1 cellular context compared by ENCODE assay signal in the genomic region with DNA sequence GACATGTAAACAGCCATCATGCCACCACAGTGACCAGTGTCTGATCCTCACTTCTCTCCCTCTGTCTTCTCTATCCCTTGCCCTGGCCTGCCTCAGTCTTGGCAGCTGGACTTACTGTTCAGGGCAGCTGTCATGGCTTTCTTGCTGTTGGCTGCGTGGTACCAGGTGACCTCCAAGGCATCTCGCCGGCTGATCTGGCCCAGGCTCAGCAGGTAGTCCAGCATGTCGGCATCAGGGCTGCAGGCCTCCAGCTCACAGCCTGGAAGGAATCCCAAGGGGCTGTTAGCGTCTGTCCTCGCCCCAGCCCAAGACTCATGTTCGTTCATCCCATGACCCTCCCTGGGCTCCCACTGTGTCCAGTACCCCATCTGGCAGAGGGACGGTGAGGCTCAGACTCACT.
TF ChIP-seq lines count a peak whose summit lies in the region.

No MANE protein-coding gene starts in this region.

TF ChIP-seq in HepG2, 621 proteins besides CTCF, POLR2A, EP300 and RAD21:
- TF ChIP-seq ZC3H13 (CRISPR knock-in tag; IDR thresholded peaks at IDR 0.05): no peak
- TF ChIP-seq, protein P1, sequence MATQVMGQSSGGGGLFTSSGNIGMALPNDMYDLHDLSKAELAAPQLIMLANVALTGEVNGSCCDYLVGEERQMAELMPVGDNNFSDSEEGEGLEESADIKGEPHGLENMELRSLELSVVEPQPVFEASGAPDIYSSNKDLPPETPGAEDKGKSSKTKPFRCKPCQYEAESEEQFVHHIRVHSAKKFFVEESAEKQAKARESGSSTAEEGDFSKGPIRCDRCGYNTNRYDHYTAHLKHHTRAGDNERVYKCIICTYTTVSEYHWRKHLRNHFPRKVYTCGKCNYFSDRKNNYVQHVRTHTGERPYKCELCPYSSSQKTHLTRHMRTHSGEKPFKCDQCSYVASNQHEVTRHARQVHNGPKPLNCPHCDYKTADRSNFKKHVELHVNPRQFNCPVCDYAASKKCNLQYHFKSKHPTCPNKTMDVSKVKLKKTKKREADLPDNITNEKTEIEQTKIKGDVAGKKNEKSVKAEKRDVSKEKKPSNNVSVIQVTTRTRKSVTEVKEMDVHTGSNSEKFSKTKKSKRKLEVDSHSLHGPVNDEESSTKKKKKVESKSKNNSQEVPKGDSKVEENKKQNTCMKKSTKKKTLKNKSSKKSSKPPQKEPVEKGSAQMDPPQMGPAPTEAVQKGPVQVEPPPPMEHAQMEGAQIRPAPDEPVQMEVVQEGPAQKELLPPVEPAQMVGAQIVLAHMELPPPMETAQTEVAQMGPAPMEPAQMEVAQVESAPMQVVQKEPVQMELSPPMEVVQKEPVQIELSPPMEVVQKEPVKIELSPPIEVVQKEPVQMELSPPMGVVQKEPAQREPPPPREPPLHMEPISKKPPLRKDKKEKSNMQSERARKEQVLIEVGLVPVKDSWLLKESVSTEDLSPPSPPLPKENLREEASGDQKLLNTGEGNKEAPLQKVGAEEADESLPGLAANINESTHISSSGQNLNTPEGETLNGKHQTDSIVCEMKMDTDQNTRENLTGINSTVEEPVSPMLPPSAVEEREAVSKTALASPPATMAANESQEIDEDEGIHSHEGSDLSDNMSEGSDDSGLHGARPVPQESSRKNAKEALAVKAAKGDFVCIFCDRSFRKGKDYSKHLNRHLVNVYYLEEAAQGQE (IDR thresholded peaks at IDR 0.05; ENCODE audit: borderline replicate concordance in 1 of 2, low read depth in 1 of 2, low read length in 2 of 2): no peak
- TF ChIP-seq, protein P2, sequence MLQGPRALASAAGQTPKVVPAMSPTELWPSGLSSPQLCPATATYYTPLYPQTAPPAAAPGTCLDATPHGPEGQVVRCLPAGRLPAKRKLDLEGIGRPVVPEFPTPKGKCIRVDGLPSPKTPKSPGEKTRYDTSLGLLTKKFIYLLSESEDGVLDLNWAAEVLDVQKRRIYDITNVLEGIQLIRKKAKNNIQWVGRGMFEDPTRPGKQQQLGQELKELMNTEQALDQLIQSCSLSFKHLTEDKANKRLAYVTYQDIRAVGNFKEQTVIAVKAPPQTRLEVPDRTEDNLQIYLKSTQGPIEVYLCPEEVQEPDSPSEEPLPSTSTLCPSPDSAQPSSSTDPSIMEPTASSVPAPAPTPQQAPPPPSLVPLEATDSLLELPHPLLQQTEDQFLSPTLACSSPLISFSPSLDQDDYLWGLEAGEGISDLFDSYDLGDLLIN (CRISPR knock-in tag; IDR thresholded peaks at IDR 0.05; ENCODE audit: borderline replicate concordance): no peak
- TF ChIP-seq, protein P3, sequence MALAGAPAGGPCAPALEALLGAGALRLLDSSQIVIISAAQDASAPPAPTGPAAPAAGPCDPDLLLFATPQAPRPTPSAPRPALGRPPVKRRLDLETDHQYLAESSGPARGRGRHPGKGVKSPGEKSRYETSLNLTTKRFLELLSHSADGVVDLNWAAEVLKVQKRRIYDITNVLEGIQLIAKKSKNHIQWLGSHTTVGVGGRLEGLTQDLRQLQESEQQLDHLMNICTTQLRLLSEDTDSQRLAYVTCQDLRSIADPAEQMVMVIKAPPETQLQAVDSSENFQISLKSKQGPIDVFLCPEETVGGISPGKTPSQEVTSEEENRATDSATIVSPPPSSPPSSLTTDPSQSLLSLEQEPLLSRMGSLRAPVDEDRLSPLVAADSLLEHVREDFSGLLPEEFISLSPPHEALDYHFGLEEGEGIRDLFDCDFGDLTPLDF (CRISPR knock-in tag; IDR thresholded peaks at IDR 0.05): no peak
